Comparison of ENCODE assay signal across 1 cellular context in genomic region chr10:110409926-110410325, GRCh38.
TF ChIP-seq lines count a peak whose summit lies in the region.

No MANE protein-coding gene starts in this region.

TF ChIP-seq in SK-N-SH, 30 proteins besides CTCF, POLR2A, EP300 and RAD21 (continued from another document):
- TF ChIP-seq IRF3 (IDR thresholded peaks at IDR 0.05; ENCODE audit: low read depth, low read length), result no peak
- no peak for TF ChIP-seq FOXJ3 (CRISPR knock-in tag; IDR thresholded peaks at IDR 0.05)
- no peak for TF ChIP-seq GATA2 (CRISPR knock-in tag; IDR thresholded peaks at IDR 0.05)
- no peak for TF ChIP-seq FOSL2 (IDR thresholded peaks at IDR 0.05; ENCODE audit: borderline replicate concordance, low read depth)
TF ChIP-seq in SK-N-SH: peak in this region for 0.
